Comparison of ENCODE assay signal across 14 cellular contexts in the genomic region with DNA sequence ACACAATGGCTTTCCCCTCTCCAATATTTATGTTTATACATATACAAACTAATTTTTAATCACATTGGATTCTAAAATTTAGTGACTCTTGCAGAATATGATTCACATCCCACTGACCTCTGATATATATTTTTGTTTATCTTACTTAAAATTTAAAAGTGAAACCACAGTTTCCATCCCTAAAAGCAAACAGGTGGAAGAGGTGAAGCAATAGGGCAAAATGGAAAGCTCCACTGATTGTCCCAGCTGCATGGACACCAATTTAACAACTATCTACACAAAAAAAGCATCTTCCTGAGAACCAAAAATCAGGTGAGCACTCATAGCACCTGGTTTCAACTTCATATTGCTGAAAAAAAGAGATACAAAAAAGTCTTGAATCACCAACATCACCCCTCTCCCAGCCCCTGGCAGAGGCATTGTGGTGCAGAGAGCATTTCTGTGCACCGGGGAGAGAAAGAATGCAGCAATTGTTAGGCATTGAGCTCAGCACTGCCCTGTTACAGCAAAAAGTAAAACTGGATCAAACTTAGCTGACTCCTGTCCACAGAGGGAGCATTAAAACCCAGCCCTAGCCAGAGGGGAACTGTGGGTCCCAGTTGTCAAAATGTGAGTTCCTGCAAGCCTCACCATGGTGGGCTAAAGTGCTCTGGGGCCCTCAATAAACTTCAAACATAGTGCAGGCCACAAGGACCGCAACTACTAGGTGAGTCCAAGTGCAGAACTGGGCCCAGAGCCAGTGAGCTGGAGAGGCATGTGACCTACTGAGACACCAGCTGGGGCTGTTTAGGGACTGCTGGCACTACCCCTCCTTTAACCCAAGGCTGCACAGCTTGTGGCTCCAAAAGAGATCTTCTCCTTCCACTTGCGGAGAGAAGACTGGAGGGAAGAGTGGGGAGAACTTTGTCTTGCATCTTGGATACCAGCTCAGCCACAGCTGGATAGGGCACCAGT.
A peak's percentile ranks its signal among the peaks of the same experiment; 100 is the strongest.
DNase-seq lines count a peak whose midpoint lies in the region; ATAC-seq and FAIRE-seq lines count a peak whose summit lies in the region.
"Had no signal": no experiment of that assay in that cellular context is flagged by ENCODE, and none has a peak within 500 bp of the region (broad histone marks: within the 10 kb centered on the region; RNA-seq: fewer than 3 reads in every experiment).

No MANE protein-coding gene starts in this region.

- FAIRE-seq in small intestine (lab: Jason Lieb, UNC), result no peak
- FAIRE-seq: GM19239 had no signal

- H3K27ac Mint-ChIP-seq in activated naive CD4-positive, alpha-beta T cell treated with anti-CD3 and anti-CD28 coated beads, Interleukin-2, amount 50 U/mL, for 72 hours, result peak overlapping the region in 1 of 2 donors; percentile 11
- H3K27ac Mint-ChIP-seq: stimulated activated naive CD8-positive, alpha-beta T cell treated with anti-CD3 and anti-CD28 coated beads, Interleukin-15, Interleukin-2, amounts not matched to agents 100 ng/mL and 50 ng/mL, for 24 hours had no signal

- H3K27me3 ChIP-seq in HUES64 (ENCODE audit: insufficient read depth, low read length), result no peaks in the 10 kb centered on the region
- no peaks in the 10 kb centered on the region for H3K27me3 ChIP-seq in iPS-20b (ENCODE audit: insufficient read depth, low read length)
- no peaks in the 10 kb centered on the region for H3K27me3 ChIP-seq in small intestine (ENCODE audit: control insufficient read depth in 2 of 2, insufficient read depth in 2 of 2, low read length in 2 of 2)

- H3K9ac ChIP-seq in HUES64 (ENCODE audit: low read depth, low read length) (no peak overlapping the region), iPS-20b (ENCODE audit: low read depth, low read length) (peak overlapping the region; percentile 33; the same call in 1 of the 2 replicates)

- H3K36me3 Mint-ChIP-seq in activated naive CD4-positive, alpha-beta T cell treated with anti-CD3 and anti-CD28 coated beads, Interleukin-2, amount 50 U/mL, for 72 hours, result peaks cover 29 to 56% of the 10 kb centered on the region in 2 donors

- peaks cover 50% of the 10 kb centered on the region for H3K36me3 ChIP-seq in HUES64 (ENCODE audit: insufficient read depth, low read length)
- H3K36me3 ChIP-seq in iPS-20b (ENCODE audit: insufficient read depth, low read depth, low read length), result peaks cover 31% of the 10 kb centered on the region
- peaks cover 5 to 14% of the 10 kb centered on the region in 2 donors for H3K36me3 ChIP-seq in small intestine (ENCODE audit: control insufficient read depth in 2 of 2, insufficient read depth in 2 of 2, low read length in 2 of 2)

- WGBS in HUES64, result 73% methylated on average over 3 of the region's 3 CpGs
- WGBS in small intestine, 3 donors, result 79 to 88% (median 88%) methylated on average over 3 of the region's 3 CpGs

- ATAC-seq in activated naive CD4-positive, alpha-beta T cell treated with anti-CD3 and anti-CD28 coated beads, Interleukin-2, amount 50 U/mL, for 72 hours, result no peak
- ATAC-seq: activated T-cell treated with anti-CD3 and anti-CD28 coated beads, Interleukin-2, amount 50 U/mL, for 4 hours had no signal

- peaks cover 6 to 13% of the 10 kb centered on the region in 2 donors for H3K9me3 Mint-ChIP-seq in activated naive CD4-positive, alpha-beta T cell treated with anti-CD3 and anti-CD28 coated beads, Interleukin-2, amount 50 U/mL, for 72 hours

- H3K27ac ChIP-seq in HUES64 (ENCODE audit: low read depth, low read length) (peak overlapping the region; percentile 80; the same call in 1 of the 2 replicates), iPS-20b (ENCODE audit: low read length) (peak overlapping the region; percentile 2), small intestine (ENCODE audit: low read depth in 1 of 2, low read length in 1 of 2) (no peak overlapping the region)
- H3K27ac ChIP-seq: WERI-Rb-1 had no signal

- peak; percentile 37 for DNase-seq in cerebellar cortex (ENCODE audit: low spot score)
- peak; percentile 1 for DNase-seq in small intestine
- no peak for DNase-seq in NCI-H187 treated with DMSO at 0.1 percent for 48 hours (lab: John Stamatoyannopoulos, UW)
- DNase-seq in GM19240 (ENCODE audit: insufficient read length, low spot score), result no peak
- DNase-seq in activated naive CD4-positive, alpha-beta T cell treated with anti-CD3 and anti-CD28 coated beads, Interleukin-2, amount 50 U/mL, for 72 hours (ENCODE audit: low spot score in 2 of 2), result no peak
- DNase-seq: activated T-cell treated with anti-CD3 and anti-CD28 coated beads, Interleukin-2, amount 50 U/mL, for 4 hours; NCI-H2171 treated with DMSO at 0.1 percent for 48 hours; SHP77 treated with DMSO at 0.1 percent for 48 hours; stimulated activated CD4-positive, alpha-beta T cell treated with anti-CD3 and anti-CD28 coated beads, Interleukin-2, amount 100 ng/mL, for 24 hours; WERI-Rb-1 had no signal

- H3K4me3 ChIP-seq in HUES64 (ENCODE audit: low read length), result no peak overlapping the region
- H3K4me3 ChIP-seq in iPS-20b (ENCODE audit: low read length), result peak overlapping the region; percentile 18
- H3K4me3 ChIP-seq in small intestine (ENCODE audit: low read depth in 1 of 2, low read length in 2 of 2), result no peak overlapping the region

- H3K4me1 ChIP-seq in HUES64 (ENCODE audit: insufficient read depth, low read length) (peaks cover 20% of the 10 kb centered on the region), iPS-20b (ENCODE audit: insufficient read depth, low read length) (peaks cover 16% of the 10 kb centered on the region; the same call in 1 of the 2 replicates), small intestine (ENCODE audit: control insufficient read depth in 2 of 2, insufficient read depth in 1 of 2, low read depth in 1 of 2, low read length in 1 of 2) (no peaks in the 10 kb centered on the region)

- peaks cover 9% of the 10 kb centered on the region for H3K9me3 ChIP-seq in HUES64 (ENCODE audit: insufficient read depth, low read depth, low read length)
- H3K9me3 ChIP-seq in iPS-20b (ENCODE audit: insufficient read depth, low read depth, low read length), result peaks cover 4% of the 10 kb centered on the region
- H3K9me3 ChIP-seq in small intestine (ENCODE audit: control insufficient read depth, low read depth), result no peaks in the 10 kb centered on the region

Comparison
In these comparisons a context has a peak if more than half of its experiments do, and no peak if none do; other contexts are left out.
1. H3K27ac ChIP-seq: peak in HUES64 (single experiment) and iPS-20b (single experiment); none in small intestine (0 of 2).
2. DNase-seq: peak in cerebellar cortex (single experiment) and small intestine (single experiment); none in NCI-H187 treated with DMSO at 0.1 percent for 48 hours (single experiment), GM19240 (single experiment) and activated naive CD4-positive, alpha-beta T cell treated with anti-CD3 and anti-CD28 coated beads, Interleukin-2, amount 50 U/mL, for 72 hours (0 of 2).